ENCODE assay signal across 5 cellular contexts in genomic region chr14:24029687-24030086, GRCh38. TPM values are rescaled to one million over a fixed set of nuclear protein-coding genes. Genes with fewer than 3 reads are reported as not detected.
"Had no signal": no experiment of that assay in that cellular context is flagged by ENCODE, and none has a peak within 500 bp of the region (broad histone marks: within the 10 kb centered on the region; RNA-seq: fewer than 3 reads in every experiment).

No MANE protein-coding gene starts in this region.

RNA-seq across cellular contexts. Expression of gene CARMIL3, which starts 22.1 kb away (rescaled TPM):
- polyA plus RNA-seq: IMR-90 had no signal

RNA-seq across cellular contexts. Expression of gene CPNE6, which starts 41.7 kb away (rescaled TPM):
- total RNA-seq: HT-29, HT1080, IMR-90, K562 had no signal
- polyA plus RNA-seq: IgD-negative memory B cell, IMR-90, K562 had no signal
